Comparison of ENCODE assay signal across 11 cellular contexts in the genomic region with DNA sequence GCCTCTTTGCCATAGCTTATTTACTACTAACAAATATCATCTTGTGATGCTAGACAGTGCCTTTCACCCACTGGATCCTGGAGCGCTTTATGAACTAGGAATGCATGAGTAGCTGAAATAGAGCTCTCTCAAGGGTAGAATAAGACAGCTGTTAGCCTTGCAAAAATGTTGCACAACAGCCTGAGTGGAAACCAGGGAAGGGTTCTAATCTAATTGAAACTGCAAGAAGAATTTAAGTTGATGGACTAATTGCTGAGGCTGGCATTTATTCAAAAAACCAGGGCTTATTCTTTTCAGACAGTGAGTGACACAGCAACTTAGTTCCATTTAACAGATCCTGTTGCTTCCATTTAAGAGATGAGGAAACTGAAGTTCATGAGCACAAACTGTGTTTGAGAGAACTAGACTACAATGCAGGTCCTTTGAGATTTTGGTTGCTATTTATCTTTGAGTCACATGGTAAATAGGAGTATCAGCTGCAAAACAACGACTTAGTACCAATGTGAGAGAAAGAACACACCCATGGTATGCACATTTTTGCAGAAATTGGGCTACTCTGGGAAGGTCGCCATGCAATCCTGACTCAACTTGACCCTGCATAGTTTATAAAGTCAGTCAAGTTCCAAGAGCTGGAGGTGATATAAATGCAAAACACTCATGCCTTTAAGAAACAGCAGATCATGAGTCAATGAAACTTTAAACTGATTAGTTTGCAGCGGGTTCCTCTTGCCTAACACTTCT.
DNase-seq lines count a peak whose midpoint lies in the region; ATAC-seq and TF ChIP-seq lines count a peak whose summit lies in the region.
"Had no signal": no experiment of that assay in that cellular context is flagged by ENCODE, and none has a peak within 500 bp of the region (broad histone marks: within the 10 kb centered on the region; RNA-seq: fewer than 3 reads in every experiment).

No MANE protein-coding gene starts in this region.

- TF ChIP-seq CTCF in mammary epithelial cell (conservative IDR thresholded peaks at IDR 0.05 in 1 of 2, IDR thresholded peaks at IDR 0.05 in 1 of 2; ENCODE audit: extremely low read depth in 1 of 2, insufficient read depth in 1 of 2, low read depth in 1 of 2, low read length in 2 of 2) (no peak), left lung (IDR thresholded peaks at IDR 0.05) (no peak), stomach (IDR thresholded peaks at IDR 0.05) (no peak)

- no peak overlapping the region for H3K9ac ChIP-seq in mammary epithelial cell (ENCODE audit: insufficient read depth, low read length)

- in situ Hi-C loops in mammary epithelial cell (cut with MboI; ENCODE audit: low sequenced_read_pairs in 2 of 2): no loop called here

- no peaks in the 10 kb centered on the region for H3K4me1 Mint-ChIP-seq in natural killer cell treated with Interleukin-12 subunit alpha and Interleukin-12 subunit beta and Interleukin-15 and Interleukin-18, amount 100 ng/mL, for 72 hours (ENCODE audit: low read depth in 2 of 2)
- H3K4me1 Mint-ChIP-seq: activated B cell treated with CpG ODN at 0.5 μM for 24 hours, CD14-positive monocyte had no signal

- WGBS in mammary epithelial cell (ENCODE audit: low coverage, missing lambda C conversion rate): 25% methylated on average over 4 of the region's 4 CpGs
- WGBS in stomach, 5 donors: 51 to 66% (median 57%) methylated on average over 4 of the region's 4 CpGs

- no peaks in the 10 kb centered on the region for H3K4me1 ChIP-seq in mammary epithelial cell (ENCODE audit: insufficient read depth, low read length)
- H3K4me1 ChIP-seq in left lung: no peaks in the 10 kb centered on the region
- H3K4me1 ChIP-seq in stomach: peaks cover 0 to 6% (median 0%) of the 10 kb centered on the region in 4 donors

- TF ChIP-seq EP300 in stomach (IDR thresholded peaks at IDR 0.05): no peak

- BruUV-seq in mammary epithelial cell (replicated peaks; lab: Mats Ljungman, UMichigan): no TSS peak

- H3K4me3 Mint-ChIP-seq in natural killer cell treated with Interleukin-12 subunit alpha and Interleukin-12 subunit beta and Interleukin-15 and Interleukin-18, amount 100 ng/mL, for 72 hours: no peak overlapping the region
- H3K4me3 Mint-ChIP-seq: activated B cell treated with CpG ODN at 0.5 μM for 24 hours, CD14-positive monocyte had no signal

- no peaks in the 10 kb centered on the region for H3K27me3 ChIP-seq in mammary epithelial cell (ENCODE audit: insufficient read depth, low read length)
- H3K27me3 ChIP-seq in left lung: no peaks in the 10 kb centered on the region
- H3K27me3 ChIP-seq in stomach: no peaks in the 10 kb centered on the region

- H3K36me3 ChIP-seq in mammary epithelial cell (ENCODE audit: insufficient read depth, low read length): no peaks in the 10 kb centered on the region
- no peaks in the 10 kb centered on the region for H3K36me3 ChIP-seq in left lung
- H3K36me3 ChIP-seq in stomach: no peaks in the 10 kb centered on the region

- H3K27me3 Mint-ChIP-seq in natural killer cell treated with Interleukin-12 subunit alpha and Interleukin-12 subunit beta and Interleukin-15 and Interleukin-18, amount 100 ng/mL, for 72 hours: peaks cover 0 to 7% of the 10 kb centered on the region in 2 donors
- H3K27me3 Mint-ChIP-seq: activated B cell treated with CpG ODN at 0.5 μM for 24 hours had no signal

- no peak overlapping the region for H3K4me3 ChIP-seq in mammary epithelial cell (replicated peaks in 1 of 3; ENCODE audit: insufficient read depth in 1 of 3, low read depth in 2 of 3, low read length in 3 of 3)
- no peak overlapping the region for H3K4me3 ChIP-seq in left lung
- H3K4me3 ChIP-seq in stomach: no peak overlapping the region

- H3K9me3 ChIP-seq in mammary epithelial cell (replicated peaks; ENCODE audit: insufficient read depth, low read length): no peaks in the 10 kb centered on the region
- H3K9me3 ChIP-seq in left lung: no peaks in the 10 kb centered on the region
- H3K9me3 ChIP-seq in stomach: no peaks in the 10 kb centered on the region

- CTCF ChIA-PET in mammary epithelial cell (lab: Charles Lee; ENCODE audit: low non-redundant PET): no interaction called here

- no peaks in the 10 kb centered on the region for H3K9me3 Mint-ChIP-seq in natural killer cell treated with Interleukin-12 subunit alpha and Interleukin-12 subunit beta and Interleukin-15 and Interleukin-18, amount 100 ng/mL, for 72 hours
- H3K9me3 Mint-ChIP-seq: activated B cell treated with CpG ODN at 0.5 μM for 24 hours had no signal

- no peak overlapping the region for H3K27ac ChIP-seq in mammary epithelial cell (ENCODE audit: insufficient read depth, low read depth, low read length)
- no peak overlapping the region for H3K27ac ChIP-seq in left lung
- no peak overlapping the region for H3K27ac ChIP-seq in stomach
- H3K27ac ChIP-seq: HL-60 had no signal

- H3K27ac Mint-ChIP-seq in natural killer cell treated with Interleukin-12 subunit alpha and Interleukin-12 subunit beta and Interleukin-15 and Interleukin-18, amount 100 ng/mL, for 72 hours: no peak overlapping the region
- H3K27ac Mint-ChIP-seq: activated B cell treated with CpG ODN at 0.5 μM for 24 hours had no signal

- no peaks in the 10 kb centered on the region for H3K79me2 ChIP-seq in mammary epithelial cell (ENCODE audit: insufficient read depth, low read length)

- no peak overlapping the region for H2AFZ ChIP-seq in mammary epithelial cell (ENCODE audit: low read depth, low read length)

- peak; percentile 50 for DNase-seq in AG08396 (ENCODE audit: low spot score)
- peak; percentile 86 for DNase-seq in HS-5 (ENCODE audit: low read depth)
- DNase-seq in mammary epithelial cell: peak; percentile 13
- no peak for DNase-seq in left lung
- no peak for DNase-seq in stomach
- no peak for DNase-seq in natural killer cell treated with Interleukin-12 subunit alpha and Interleukin-12 subunit beta and Interleukin-15 and Interleukin-18, amount 100 ng/mL, for 72 hours (ENCODE audit: low spot score)
- DNase-seq in COLO829 (ENCODE audit: low spot score): no peak
- DNase-seq: activated B cell treated with CpG ODN at 0.5 μM for 24 hours had no signal

- ATAC-seq in left lung (peak; percentile 70), esophagus mucosa (no peak)
- ATAC-seq in natural killer cell treated with Interleukin-12 subunit alpha and Interleukin-12 subunit beta and Interleukin-15 and Interleukin-18, amount 100 ng/mL, for 72 hours: no peak

- H4K20me1 ChIP-seq in mammary epithelial cell (ENCODE audit: insufficient read depth, low read length): no peaks in the 10 kb centered on the region

- dilution Hi-C loops in mammary epithelial cell (cut with HindIII; ENCODE audit: low sequenced_read_pairs): no loop called here

- no peak overlapping the region for H3K4me2 ChIP-seq in mammary epithelial cell (ENCODE audit: insufficient read depth, low read depth, low read length)

- intact Hi-C loops in mammary epithelial cell (cut with micrococcal nuclease): no loop called here
- intact Hi-C loops in left lung (cut with DNase I): no loop called here
- intact Hi-C loops in stomach (cut with DNase I; ENCODE audit: low total_unique reads): no loop called here

- H3K36me3 Mint-ChIP-seq in natural killer cell treated with Interleukin-12 subunit alpha and Interleukin-12 subunit beta and Interleukin-15 and Interleukin-18, amount 100 ng/mL, for 72 hours: no peaks in the 10 kb centered on the region
- H3K36me3 Mint-ChIP-seq: CD14-positive monocyte had no signal

- TF ChIP-seq POLR2A in stomach (IDR thresholded peaks at IDR 0.05): no peak

Comparison
In these comparisons a context has a peak if more than half of its experiments do, and no peak if none do; other contexts are left out.
1. DNase-seq: peak in AG08396 (single experiment), HS-5 (single experiment) and mammary epithelial cell (single experiment); none in left lung (0 of 2), stomach (single experiment), natural killer cell treated with Interleukin-12 subunit alpha and Interleukin-12 subunit beta and Interleukin-15 and Interleukin-18, amount 100 ng/mL, for 72 hours (single experiment) and COLO829 (single experiment).